9 cellular contexts compared by ENCODE assay signal in genomic region chr7:922334-923107, GRCh38. TPM values are rescaled to one million over a fixed set of nuclear protein-coding genes. Genes with fewer than 3 reads are reported as not detected.
DNase-seq lines count a peak whose midpoint lies in the region; ATAC-seq, FAIRE-seq and TF ChIP-seq lines count a peak whose summit lies in the region.
"Had no signal": no experiment of that assay in that cellular context is flagged by ENCODE, and none has a peak within 500 bp of the region (broad histone marks: within the 10 kb centered on the region; RNA-seq: fewer than 3 reads in every experiment).

No MANE protein-coding gene starts in this region.

- no peak overlapping the region for H2AFZ ChIP-seq in hepatocyte

- no peaks in the 10 kb centered on the region for H3K27me3 ChIP-seq in hepatocyte
- H3K27me3 ChIP-seq: breast epithelium had no signal

- H3K79me2 ChIP-seq in hepatocyte: no peaks in the 10 kb centered on the region

- no peak overlapping the region for H3K4me3 ChIP-seq in hepatocyte

- H3K36me3 ChIP-seq in hepatocyte (replicated peaks; ENCODE audit: insufficient read depth, low read depth): no peaks in the 10 kb centered on the region
- H3K36me3 ChIP-seq: breast epithelium had no signal

- peak; percentile 2 for ATAC-seq in HG03280 (IDR thresholded peaks at IDR 0.05; ENCODE audit: unreplicated experiment)
- no peak for ATAC-seq in stimulated activated naive CD8-positive, alpha-beta T cell treated with anti-CD3 and anti-CD28 coated beads, Interleukin-15, Interleukin-2, amounts not matched to agents 100 U/mL and 50 U/mL, for 24 hours

- peak; percentile 87 for DNase-seq in activated CD8-positive, alpha-beta memory T cell treated with anti-CD3 and anti-CD28 coated beads for 24 hours
- DNase-seq in hepatocyte (ENCODE audit: low spot score) (no peak), putamen (ENCODE audit: low spot score) (no peak), germinal center (ENCODE audit: low spot score) (no peak), NCI-H345 (lab: John Stamatoyannopoulos, UW) (no peak), D721Med (ENCODE audit: insufficient read length, low spot score) (no peak)
- peak; percentile 71 for DNase-seq in stimulated activated naive CD8-positive, alpha-beta T cell treated with anti-CD3 and anti-CD28 coated beads, Interleukin-15, Interleukin-2, amounts not matched to agents 100 U/mL and 50 U/mL, for 24 hours

- no peak overlapping the region for H3K4me2 ChIP-seq in hepatocyte

- H3K27ac ChIP-seq in hepatocyte: peak overlapping the region; percentile 66

- H3K9me2 ChIP-seq in hepatocyte (replicated peaks; ENCODE audit: insufficient read depth): no peaks in the 10 kb centered on the region

- H3K4me1 ChIP-seq in hepatocyte (ENCODE audit: insufficient read depth): peaks cover 18% of the 10 kb centered on the region
- H3K4me1 ChIP-seq: breast epithelium had no signal

- H4K20me1 ChIP-seq in hepatocyte (ENCODE audit: insufficient read depth, poor library complexity, severe bottlenecking): no peaks in the 10 kb centered on the region

- WGBS in hepatocyte (ENCODE audit: low lambda C conversion rate, missing lambda C conversion rate): 79% methylated on average over 27 of the region's 29 CpGs

- TF ChIP-seq CTCF in hepatocyte (IDR thresholded peaks at IDR 0.05; ENCODE audit: poor library complexity) (no peak), D721Med (IDR thresholded peaks at IDR 0.05; ENCODE audit: insufficient read depth, missing control alignments) (no peak)

- no peak for FAIRE-seq in D721Med (lab: Jason Lieb, UNC)

- H3K9me3 ChIP-seq in hepatocyte (ENCODE audit: low read depth): no peaks in the 10 kb centered on the region
- H3K9me3 ChIP-seq: breast epithelium had no signal

RNA-seq across cellular contexts. Expression of gene ADAP1, which starts 32.0 kb away (rescaled TPM):
- 25.8 and 35.7 TPM in 2 replicates for total RNA-seq in hepatocyte
- polyA plus RNA-seq in hepatocyte: 16.3 and 25.6 TPM in 2 replicates

RNA-seq across cellular contexts. Expression of gene GET4, which starts 46.2 kb away (rescaled TPM):
- 46.3 and 48.3 TPM in 2 replicates for total RNA-seq in hepatocyte
- polyA plus RNA-seq in hepatocyte: 102 and 126 TPM in 2 replicates

RNA-seq across cellular contexts. Expression of gene COX19, which starts 52.8 kb away (rescaled TPM):
- 9.9 and 11.6 TPM in 2 replicates for total RNA-seq in hepatocyte
- 18.9 and 21.2 TPM in 2 replicates for polyA plus RNA-seq in hepatocyte

Comparison
In these comparisons a context has a peak if more than half of its experiments do, and no peak if none do; other contexts are left out.
1. DNase-seq: peak in activated CD8-positive, alpha-beta memory T cell treated with anti-CD3 and anti-CD28 coated beads for 24 hours (single experiment) and stimulated activated naive CD8-positive, alpha-beta T cell treated with anti-CD3 and anti-CD28 coated beads, Interleukin-15, Interleukin-2, amounts not matched to agents 100 U/mL and 50 U/mL, for 24 hours (single experiment); none in hepatocyte (single experiment), putamen (single experiment), germinal center (single experiment), NCI-H345 (single experiment) and D721Med (single experiment).